In the genomic region with DNA sequence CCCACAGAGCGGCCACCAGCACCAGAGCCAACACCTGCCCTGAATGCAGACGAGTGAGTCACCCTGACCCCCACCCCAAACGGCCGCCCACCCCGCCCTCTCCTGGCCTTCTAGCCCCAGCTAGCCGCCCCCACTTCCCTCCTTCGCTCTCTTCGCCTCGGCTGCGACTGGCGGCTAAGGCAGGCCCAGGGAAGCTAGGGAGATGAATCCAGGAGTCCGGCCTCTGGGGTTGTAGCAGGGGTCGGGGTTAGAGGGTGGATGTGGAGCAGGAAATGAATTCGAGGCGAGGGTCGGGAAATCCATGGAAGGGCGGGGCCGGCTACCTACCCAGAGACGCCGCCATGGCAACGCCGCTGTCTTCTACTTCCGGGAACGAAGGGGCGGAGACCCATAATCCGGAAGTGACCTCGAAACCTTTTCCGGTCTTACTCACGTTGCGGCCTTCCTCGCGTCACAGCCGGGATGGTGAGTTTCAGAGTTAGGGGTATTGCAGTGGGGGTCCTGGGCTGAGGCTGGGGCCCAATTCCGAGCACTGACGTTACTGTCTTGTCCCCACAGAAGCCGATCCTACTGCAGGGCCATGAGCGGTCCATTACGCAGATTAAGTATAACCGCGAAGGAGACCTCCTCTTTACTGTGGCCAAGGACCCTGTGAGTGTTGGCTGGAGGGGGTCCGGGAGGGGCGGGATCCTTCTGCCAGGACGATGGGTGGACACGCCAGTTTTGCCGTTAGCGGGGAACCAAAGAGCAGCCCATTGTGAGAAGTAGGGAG, we compare ENCODE assay signal across 7 cellular contexts. TPM values are rescaled to one million over a fixed set of nuclear protein-coding genes. Genes with fewer than 3 reads are reported as not detected.
DNase-seq lines count a peak whose midpoint lies in the region; ATAC-seq and TF ChIP-seq lines count a peak whose summit lies in the region.

Gene EIF3I (plus strand): TSS at position 428 of the 772 bp plus-strand sequence. CDS start 35 bp downstream, at position 463.
Gene TMEM234 (minus strand): TSS at position 374 of the 772 bp plus-strand sequence. CDS start 31 bp downstream, at position 343.

- intact Hi-C loops in sigmoid colon (cut with DNase I) = loop anchor here (1.0 to 5.0 kb wide), 3 partner anchors 18 to 130 kb away; no protein-coding TSS in a partner anchor

- H3K27me3 Mint-ChIP-seq in brain = peaks cover 13% of the 10 kb centered on the region

- peak; percentile 61 to 71 for TF ChIP-seq POLR2A in sigmoid colon (IDR thresholded peaks at IDR 0.05)

- H3K36me3 Mint-ChIP-seq in brain = peaks cover 49% of the 10 kb centered on the region

- peak within 1 kb of the TSS; percentile 88 to 91 (median 90) for H3K27ac ChIP-seq in sigmoid colon

- H3K4me3 ChIP-seq in sigmoid colon = peak within 1 kb of the TSS; percentile 70 to 87 (median 73)

- H3K27ac Mint-ChIP-seq in brain = peak within 1 kb of the TSS; percentile 95 to 99 (median 98)

- H3K36me3 ChIP-seq in sigmoid colon = peaks cover 12 to 57% (median 16%) of the 10 kb centered on the region in 4 donors

- no peaks in the 10 kb centered on the region for H3K9me3 Mint-ChIP-seq in brain

- no peak for TF ChIP-seq CTCF in brain (conservative IDR thresholded peaks at IDR 0.05)
- TF ChIP-seq CTCF in sigmoid colon (IDR thresholded peaks at IDR 0.05) = no peak

- peak; percentile 82 for ATAC-seq in GM18517 (IDR thresholded peaks at IDR 0.05; ENCODE audit: unreplicated experiment)
- ATAC-seq in HG03039 (IDR thresholded peaks at IDR 0.05; ENCODE audit: unreplicated experiment) = peak; percentile 89

- H3K4me3 Mint-ChIP-seq in brain = peak within 1 kb of the TSS; percentile 98 to 99 (median 99)

- DNase-seq in NCI-H2107 treated with DMSO at 0.1 percent for 48 hours (lab: John Stamatoyannopoulos, UW; ENCODE audit: unreplicated experiment) = peak; percentile 81
- DNase-seq in UCSD-AML1 (lab: John Stamatoyannopoulos, UW; ENCODE audit: unreplicated experiment) = peak; percentile 87
- DNase-seq in iPS DF 4.7 (ENCODE audit: extremely low read depth, low spot score) = peak; percentile 98
- DNase-seq in sigmoid colon = peak; percentile 97

- WGBS in sigmoid colon, 2 donors = 0 to 1% methylated on average over 46 of the region's 46 CpGs

- H3K27me3 ChIP-seq in sigmoid colon = no peaks in the 10 kb centered on the region

- peaks cover 53% of the 10 kb centered on the region for H3K4me1 Mint-ChIP-seq in brain

- TF ChIP-seq EP300 in sigmoid colon (IDR thresholded peaks at IDR 0.05) = peak in 1 of 4 donors; percentile 53

- no peaks in the 10 kb centered on the region for H3K9me3 ChIP-seq in sigmoid colon

- H3K4me1 ChIP-seq in sigmoid colon = peaks cover 0 to 32% (median 26%) of the 10 kb centered on the region in 4 donors

RNA-seq across cellular contexts. Expression of gene EIF3I, which starts in this region (rescaled TPM):
- polyA plus RNA-seq in brain (ENCODE audit: insufficient read depth, low read depth, low replicate concordance) (343 TPM), sigmoid colon (100 to 1,000 TPM; 171 to 226 (median 185) TPM)
- total RNA-seq in sigmoid colon = 100 to 1,000 TPM; 163 to 178 (median 171) TPM

RNA-seq across cellular contexts. Expression of gene TMEM234, which starts in this region (rescaled TPM):
- polyA plus RNA-seq in brain (ENCODE audit: insufficient read depth, low read depth, low replicate concordance) (9.2 TPM), sigmoid colon (10 to 100 TPM in 1 of 3 donors, 1 to 10 TPM in 2; 4.4 to 23.1 (median 7.2) TPM)
- total RNA-seq in sigmoid colon = 10 to 100 TPM in 2 of 4 donors, 1 to 10 TPM in 2; 6.4 to 20.8 (median 10.1) TPM

Comparison
In these comparisons a context has a peak if more than half of its experiments do, and no peak if none do; other contexts are left out.
1. Peak in every context shown above with its lines: DNase-seq, ATAC-seq, H3K4me3 ChIP-seq and H3K27ac ChIP-seq.